In the genomic region with DNA sequence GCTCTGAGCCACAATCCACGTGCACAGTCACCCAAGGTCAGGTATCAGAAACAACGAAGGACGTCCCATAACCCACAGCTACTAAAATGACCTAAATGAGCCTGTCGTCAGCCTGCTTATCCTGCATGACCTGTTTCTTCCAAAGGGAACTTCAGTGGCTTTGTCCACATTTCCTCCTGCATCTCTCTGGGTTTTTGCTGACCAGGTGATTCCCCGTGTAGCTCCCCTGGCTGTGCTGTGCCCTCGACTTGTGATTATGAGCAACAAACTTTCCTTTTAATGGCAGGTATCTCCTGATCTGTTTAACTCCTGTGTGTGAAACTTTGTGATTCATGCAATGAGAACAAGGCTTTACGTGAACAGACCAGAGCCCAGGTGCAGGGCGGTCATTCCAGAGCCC, we compare ENCODE assay signal across 11 cellular contexts.
"Had no signal": no experiment of that assay in that cellular context is flagged by ENCODE, and none has a peak within 500 bp of the region (broad histone marks: within the 10 kb centered on the region; RNA-seq: fewer than 3 reads in every experiment).

No MANE protein-coding gene starts in this region.

- H2AFZ ChIP-seq: GM23248 had no signal

- H3K36me3 ChIP-seq: HAP-1 had no signal

- ATAC-seq: HCT116, K562 had no signal

- H3K9me3 ChIP-seq: HAP-1 had no signal

- H3K4me1 ChIP-seq: HAP-1 had no signal

- H3K27ac ChIP-seq: GM23248 had no signal

- H3K9ac ChIP-seq: GM23248 had no signal

- H3K4me3 ChIP-seq: GM23248, HAP-1, K562 had no signal

- FAIRE-seq: HTR-8/SVneo, K562 had no signal

- DNase-seq: GM23248, GOT3, H7, HFFc6, IMR-90, Kasumi-1, KG1 had no signal
